ENCODE assay signal across 8 cellular contexts in the genomic region with DNA sequence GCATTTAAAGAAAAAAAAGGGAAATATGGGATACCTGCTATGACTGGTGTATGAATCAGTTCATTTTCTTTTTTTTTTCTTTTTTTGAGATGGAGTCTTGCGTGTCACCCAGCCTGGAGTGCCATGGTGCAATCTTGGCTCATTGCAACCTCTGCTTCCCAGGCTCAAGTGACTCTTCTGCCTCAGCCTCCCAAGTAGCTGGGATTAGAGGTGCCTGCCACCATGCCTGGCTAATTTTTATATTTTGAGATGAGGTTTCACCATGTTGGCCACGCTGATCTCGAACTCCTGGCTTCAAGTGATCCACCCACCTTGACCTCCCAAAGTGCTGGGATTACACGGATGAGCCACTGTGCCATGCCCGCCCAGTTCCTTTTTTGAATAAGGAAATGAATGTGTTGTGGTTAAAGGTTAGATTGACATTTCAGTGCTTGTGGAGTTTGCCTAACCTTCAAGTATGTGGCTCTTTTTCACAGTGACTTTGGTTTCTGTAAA. TPM values are rescaled to one million over a fixed set of nuclear protein-coding genes. Genes with fewer than 3 reads are reported as not detected.
DNase-seq lines count a peak whose midpoint lies in the region; ATAC-seq and TF ChIP-seq lines count a peak whose summit lies in the region.

No MANE protein-coding gene starts in this region.

- DNase-seq in MM.1S = no peak
- no peak for DNase-seq in body of pancreas
- no peak for DNase-seq in sigmoid colon
- DNase-seq in GOT3 (lab: John Stamatoyannopoulos, UW) = no peak
- DNase-seq in hepatic stellate cell (ENCODE audit: low spot score) = no peak

- H4K20me1 ChIP-seq in MM.1S (ENCODE audit: insufficient read depth, low read length) = peaks cover 67% of the 10 kb centered on the region

- H3K9ac ChIP-seq in MM.1S (ENCODE audit: low read length) = no peak overlapping the region

- peak overlapping the region; percentile 28; the same call in 1 of the 2 replicates for H3K4me2 ChIP-seq in MM.1S (ENCODE audit: low read depth, low read length)

- H3K4me3 ChIP-seq in MM.1S (ENCODE audit: low read length) (no peak overlapping the region), body of pancreas (no peak overlapping the region), sigmoid colon (no peak overlapping the region)

- intact Hi-C loops in body of pancreas (cut with DNase I) (no loop called here), sigmoid colon (cut with DNase I) (loop anchor here (10.0 kb wide), 2 partner anchors 304 to 1646 kb away; a partner anchor contains a TSS)

- H2AFZ ChIP-seq in MM.1S (ENCODE audit: low read length) = no peak overlapping the region

- H3K27me3 ChIP-seq in MM.1S (replicated peaks; ENCODE audit: insufficient read depth, low read length) (no peaks in the 10 kb centered on the region), body of pancreas (no peaks in the 10 kb centered on the region), sigmoid colon (no peaks in the 10 kb centered on the region)

- TF ChIP-seq POLR2A in body of pancreas (IDR thresholded peaks at IDR 0.05) = no peak
- TF ChIP-seq POLR2A in sigmoid colon (IDR thresholded peaks at IDR 0.05) = no peak

- H3K36me3 ChIP-seq in MM.1S (replicated peaks; ENCODE audit: insufficient read depth, low read length) (peaks cover 19% of the 10 kb centered on the region; the same call in 1 of the 2 replicates), body of pancreas (replicated peaks in 1 of 2; ENCODE audit: insufficient read depth in 1 of 2, low read depth in 2 of 2) (peaks cover 5 to 8% of the 10 kb centered on the region in 2 donors), sigmoid colon (peaks cover 9 to 31% (median 13%) of the 10 kb centered on the region in 4 donors)

- peaks cover 10% of the 10 kb centered on the region; the same call in 1 of the 2 replicates for H3F3A ChIP-seq in MM.1S (ENCODE audit: insufficient read depth, low read length)

- no peaks in the 10 kb centered on the region for H3K9me3 ChIP-seq in MM.1S (replicated peaks; ENCODE audit: insufficient read depth, low read length)
- no peaks in the 10 kb centered on the region for H3K9me3 ChIP-seq in body of pancreas
- no peaks in the 10 kb centered on the region for H3K9me3 ChIP-seq in sigmoid colon

- H3K9me2 ChIP-seq in MM.1S (replicated peaks; ENCODE audit: insufficient read depth, low read length) = no peaks in the 10 kb centered on the region

- H3K27ac ChIP-seq in MM.1S (ENCODE audit: low read length) (peak overlapping the region; percentile 20; the same call in 1 of the 2 replicates), body of pancreas (peak overlapping the region in 3 of 4 donors; percentile 29 to 56 (median 42)), sigmoid colon (peak overlapping the region; percentile 32 to 36 (median 34))

- ATAC-seq in GM19351 (IDR thresholded peaks at IDR 0.05; ENCODE audit: unreplicated experiment) (peak; percentile 76), body of pancreas (peak; percentile 24), GM21526 (IDR thresholded peaks at IDR 0.05; ENCODE audit: low FRiP score, unreplicated experiment) (no peak), GM19324 (IDR thresholded peaks at IDR 0.05; ENCODE audit: low FRiP score, unreplicated experiment) (no peak)

- peaks cover 38% of the 10 kb centered on the region for H3K4me1 ChIP-seq in MM.1S (ENCODE audit: low read length)
- H3K4me1 ChIP-seq in body of pancreas = peaks cover 100% of the 10 kb centered on the region
- peaks cover 0 to 100% (median 94%) of the 10 kb centered on the region in 4 donors for H3K4me1 ChIP-seq in sigmoid colon

- 49 to 72% methylated on average over 3 to 5 of the region's 5 CpGs for WGBS in body of pancreas, 2 donors
- WGBS in sigmoid colon, 2 donors = 33 to 40% methylated on average over 5 of the region's 5 CpGs

- TF ChIP-seq CTCF in MM.1S (IDR thresholded peaks at IDR 0.05; ENCODE audit: low read length) (no peak), body of pancreas (IDR thresholded peaks at IDR 0.05) (no peak), sigmoid colon (IDR thresholded peaks at IDR 0.05) (no peak)

- peaks cover 100% of the 10 kb centered on the region for H3K79me2 ChIP-seq in MM.1S (ENCODE audit: low read length)

- no peak for TF ChIP-seq EP300 in sigmoid colon (IDR thresholded peaks at IDR 0.05)

RNA-seq across cellular contexts. Expression of a gene that starts 7.7 kb away (rescaled TPM):
- 10 to 100 TPM; 31.9 to 32.6 TPM for total RNA-seq in body of pancreas
- total RNA-seq in sigmoid colon = 10 to 100 TPM; 43.8 to 47.6 (median 46.2) TPM
- polyA plus RNA-seq in sigmoid colon = 10 to 100 TPM; 12.6 to 23.1 (median 19.7) TPM

Comparison
In these comparisons a context has a peak if more than half of its experiments do, and no peak if none do; other contexts are left out.
1. ATAC-seq: peak in GM19351 (single experiment) and body of pancreas (single experiment); none in GM21526 (single experiment) and GM19324 (single experiment).
2. Peak in every context shown above with its lines, with median percentiles within 50 percentile points of each other: H3K27ac ChIP-seq.